1 cellular context compared by ENCODE assay signal in genomic region chr3:152268501-152269422, GRCh38.
TF ChIP-seq lines count a peak whose summit lies in the region.

Gene MBNL1 (plus strand): TSS chr3:152268929. CDS start chr3:152300194, 31,265 bp downstream.

TF ChIP-seq in HepG2, 621 proteins besides CTCF, POLR2A, EP300 and RAD21 (continued from another document and continues in another):
- TF ChIP-seq ZNF510 (CRISPR knock-in tag; IDR thresholded peaks at IDR 0.05; ENCODE audit: low read depth) (no peak), CENPT (CRISPR knock-in tag; IDR thresholded peaks at IDR 0.05; ENCODE audit: low read depth) (no peak; the same call in 1 of the 2 replicates), NFE2L2 (IDR thresholded peaks at IDR 0.05; ENCODE audit: low read length) (no peak), GTF2F1 (IDR thresholded peaks at IDR 0.05; ENCODE audit: low read length) (0 out of 2 replicates have a peak, but pooled peaks have one; percentile 58), TAF1 (CRISPR knock-in tag; IDR thresholded peaks at IDR 0.05) (peak; percentile 70), TBX2 (CRISPR knock-in tag; IDR thresholded peaks at IDR 0.05; ENCODE audit: borderline replicate concordance) (peak; percentile 39; the same call in 1 of the 2 replicates), HMGXB3 (CRISPR knock-in tag; IDR thresholded peaks at IDR 0.05; ENCODE audit: borderline replicate concordance) (no peak), AKNA (CRISPR knock-in tag; IDR thresholded peaks at IDR 0.05; ENCODE audit: borderline replicate concordance) (peak; percentile 79; the same call in 1 of the 2 replicates), TSC22D2 (CRISPR knock-in tag; IDR thresholded peaks at IDR 0.05; ENCODE audit: borderline replicate concordance) (no peak), RELA (CRISPR knock-in tag; IDR thresholded peaks at IDR 0.05) (no peak), ZSCAN12 (CRISPR knock-in tag; IDR thresholded peaks at IDR 0.05) (peak; percentile 81; the same call in 1 of the 2 replicates), GABPA (IDR thresholded peaks at IDR 0.05; ENCODE audit: low read depth, low read length) (0 out of 2 replicates have a peak, but pooled peaks have one; percentile 6), GABPA (CRISPR knock-in tag; IDR thresholded peaks at IDR 0.05; ENCODE audit: low read depth) (peak; percentile 57; the same call in 1 of the 2 replicates), ZNF30 (CRISPR knock-in tag; IDR thresholded peaks at IDR 0.05) (no peak), MED8 (CRISPR knock-in tag; IDR thresholded peaks at IDR 0.05; ENCODE audit: insufficient replicate concordance) (peak; percentile 64), NFKBIZ (CRISPR knock-in tag; IDR thresholded peaks at IDR 0.05) (0 out of 2 replicates have a peak, but pooled peaks have one; percentile 12), ZNF776 (CRISPR knock-in tag; IDR thresholded peaks at IDR 0.05) (peak; percentile 36; the same call in 1 of the 2 replicates), NR2F1 (CRISPR knock-in tag; IDR thresholded peaks at IDR 0.05) (no peak), SRSF4 (IDR thresholded peaks at IDR 0.05; ENCODE audit: low read depth, low read length, poor library complexity, severe bottlenecking) (no peak), ZNF780A (CRISPR knock-in tag; IDR thresholded peaks at IDR 0.05) (no peak), PAWR (CRISPR knock-in tag; IDR thresholded peaks at IDR 0.05; ENCODE audit: borderline replicate concordance) (no peak), ARNTL (CRISPR knock-in tag; IDR thresholded peaks at IDR 0.05) (0 out of 2 replicates have a peak, but pooled peaks have one; percentile 20), THYN1 (CRISPR knock-in tag; IDR thresholded peaks at IDR 0.05; ENCODE audit: borderline replicate concordance, low read depth) (no peak), SAFB2 (CRISPR knock-in tag; IDR thresholded peaks at IDR 0.05; ENCODE audit: borderline replicate concordance, low read depth) (no peak), ZNF441 (CRISPR knock-in tag; IDR thresholded peaks at IDR 0.05; ENCODE audit: borderline replicate concordance) (no peak; the same call in 1 of the 2 replicates), DR1 (CRISPR knock-in tag; IDR thresholded peaks at IDR 0.05) (peak; percentile 54; the same call in 1 of the 2 replicates), CREM (IDR thresholded peaks at IDR 0.05) (no peak), CREM (CRISPR knock-in tag; IDR thresholded peaks at IDR 0.05) (no peak), NONO (IDR thresholded peaks at IDR 0.05) (no peak), NONO (CRISPR knock-in tag; conservative IDR thresholded peaks at IDR 0.05) (no peak; the same call in 1 of the 2 replicates), SYNCRIP (IDR thresholded peaks at IDR 0.05; ENCODE audit: insufficient read depth, low read depth, low read length) (no peak), SMARCE1 (IDR thresholded peaks at IDR 0.05; ENCODE audit: borderline replicate concordance) (no peak), ZNF678 (CRISPR knock-in tag; IDR thresholded peaks at IDR 0.05) (0 out of 2 replicates have a peak, but pooled peaks have one; percentile 53), NFIB (CRISPR knock-in tag; IDR thresholded peaks at IDR 0.05; ENCODE audit: borderline replicate concordance) (no peak), FOXA1 (IDR thresholded peaks at IDR 0.05) (no peak), FOXA1 (CRISPR knock-in tag; IDR thresholded peaks at IDR 0.05) (peak; percentile 20; the same call in 1 of the 2 replicates), ZBTB20 (CRISPR knock-in tag; IDR thresholded peaks at IDR 0.05; ENCODE audit: borderline replicate concordance, low read depth) (peak; percentile 56; the same call in 1 of the 2 replicates), CBX2 (IDR thresholded peaks at IDR 0.05; ENCODE audit: low read depth, low read length) (no peak), CBX2 (CRISPR knock-in tag; IDR thresholded peaks at IDR 0.05; ENCODE audit: low read depth) (no peak; the same call in 1 of the 2 replicates), ZNF317 (CRISPR knock-in tag; IDR thresholded peaks at IDR 0.05) (peak; percentile 84), HCFC1 (IDR thresholded peaks at IDR 0.05; ENCODE audit: low read depth, low read length) (no peak), DRAP1 (CRISPR knock-in tag; IDR thresholded peaks at IDR 0.05) (peak; percentile 72), JUNB (CRISPR knock-in tag; IDR thresholded peaks at IDR 0.05; ENCODE audit: borderline replicate concordance) (no peak), MEF2D (CRISPR knock-in tag; IDR thresholded peaks at IDR 0.05) (peak; percentile 54; the same call in 1 of the 2 replicates), TIGD3 (CRISPR knock-in tag; IDR thresholded peaks at IDR 0.05; ENCODE audit: borderline replicate concordance) (peak; percentile 71; the same call in 1 of the 2 replicates), ZNF724P (CRISPR knock-in tag; IDR thresholded peaks at IDR 0.05; ENCODE audit: borderline replicate concordance) (no peak)
- TF ChIP-seq, protein P1, sequence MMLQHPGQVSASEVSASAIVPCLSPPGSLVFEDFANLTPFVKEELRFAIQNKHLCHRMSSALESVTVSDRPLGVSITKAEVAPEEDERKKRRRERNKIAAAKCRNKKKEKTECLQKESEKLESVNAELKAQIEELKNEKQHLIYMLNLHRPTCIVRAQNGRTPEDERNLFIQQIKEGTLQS (CRISPR knock-in tag; IDR thresholded peaks at IDR 0.05): 0 out of 2 replicates have a peak, but pooled peaks have one; percentile 17
- TF ChIP-seq, protein P2, sequence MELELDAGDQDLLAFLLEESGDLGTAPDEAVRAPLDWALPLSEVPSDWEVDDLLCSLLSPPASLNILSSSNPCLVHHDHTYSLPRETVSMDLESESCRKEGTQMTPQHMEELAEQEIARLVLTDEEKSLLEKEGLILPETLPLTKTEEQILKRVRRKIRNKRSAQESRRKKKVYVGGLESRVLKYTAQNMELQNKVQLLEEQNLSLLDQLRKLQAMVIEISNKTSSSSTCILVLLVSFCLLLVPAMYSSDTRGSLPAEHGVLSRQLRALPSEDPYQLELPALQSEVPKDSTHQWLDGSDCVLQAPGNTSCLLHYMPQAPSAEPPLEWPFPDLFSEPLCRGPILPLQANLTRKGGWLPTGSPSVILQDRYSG (CRISPR knock-in tag; IDR thresholded peaks at IDR 0.05): no peak; the same call in 1 of the 2 replicates
- TF ChIP-seq, protein P3, sequence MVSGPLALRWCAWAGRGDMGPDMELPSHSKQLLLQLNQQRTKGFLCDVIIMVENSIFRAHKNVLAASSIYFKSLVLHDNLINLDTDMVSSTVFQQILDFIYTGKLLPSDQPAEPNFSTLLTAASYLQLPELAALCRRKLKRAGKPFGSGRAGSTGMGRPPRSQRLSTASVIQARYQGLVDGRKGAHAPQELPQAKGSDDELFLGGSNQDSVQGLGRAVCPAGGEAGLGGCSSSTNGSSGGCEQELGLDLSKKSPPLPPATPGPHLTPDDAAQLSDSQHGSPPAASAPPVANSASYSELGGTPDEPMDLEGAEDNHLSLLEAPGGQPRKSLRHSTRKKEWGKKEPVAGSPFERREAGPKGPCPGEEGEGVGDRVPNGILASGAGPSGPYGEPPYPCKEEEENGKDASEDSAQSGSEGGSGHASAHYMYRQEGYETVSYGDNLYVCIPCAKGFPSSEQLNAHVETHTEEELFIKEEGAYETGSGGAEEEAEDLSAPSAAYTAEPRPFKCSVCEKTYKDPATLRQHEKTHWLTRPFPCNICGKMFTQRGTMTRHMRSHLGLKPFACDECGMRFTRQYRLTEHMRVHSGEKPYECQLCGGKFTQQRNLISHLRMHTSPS (CRISPR knock-in tag; IDR thresholded peaks at IDR 0.05; ENCODE audit: low read depth): peak; percentile 63; the same call in 1 of the 2 replicates
- TF ChIP-seq, protein P4, sequence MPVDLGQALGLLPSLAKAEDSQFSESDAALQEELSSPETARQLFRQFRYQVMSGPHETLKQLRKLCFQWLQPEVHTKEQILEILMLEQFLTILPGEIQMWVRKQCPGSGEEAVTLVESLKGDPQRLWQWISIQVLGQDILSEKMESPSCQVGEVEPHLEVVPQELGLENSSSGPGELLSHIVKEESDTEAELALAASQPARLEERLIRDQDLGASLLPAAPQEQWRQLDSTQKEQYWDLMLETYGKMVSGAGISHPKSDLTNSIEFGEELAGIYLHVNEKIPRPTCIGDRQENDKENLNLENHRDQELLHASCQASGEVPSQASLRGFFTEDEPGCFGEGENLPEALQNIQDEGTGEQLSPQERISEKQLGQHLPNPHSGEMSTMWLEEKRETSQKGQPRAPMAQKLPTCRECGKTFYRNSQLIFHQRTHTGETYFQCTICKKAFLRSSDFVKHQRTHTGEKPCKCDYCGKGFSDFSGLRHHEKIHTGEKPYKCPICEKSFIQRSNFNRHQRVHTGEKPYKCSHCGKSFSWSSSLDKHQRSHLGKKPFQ (CRISPR knock-in tag; IDR thresholded peaks at IDR 0.05; ENCODE audit: insufficient replicate concordance): peak; percentile 32
- TF ChIP-seq, protein P5, sequence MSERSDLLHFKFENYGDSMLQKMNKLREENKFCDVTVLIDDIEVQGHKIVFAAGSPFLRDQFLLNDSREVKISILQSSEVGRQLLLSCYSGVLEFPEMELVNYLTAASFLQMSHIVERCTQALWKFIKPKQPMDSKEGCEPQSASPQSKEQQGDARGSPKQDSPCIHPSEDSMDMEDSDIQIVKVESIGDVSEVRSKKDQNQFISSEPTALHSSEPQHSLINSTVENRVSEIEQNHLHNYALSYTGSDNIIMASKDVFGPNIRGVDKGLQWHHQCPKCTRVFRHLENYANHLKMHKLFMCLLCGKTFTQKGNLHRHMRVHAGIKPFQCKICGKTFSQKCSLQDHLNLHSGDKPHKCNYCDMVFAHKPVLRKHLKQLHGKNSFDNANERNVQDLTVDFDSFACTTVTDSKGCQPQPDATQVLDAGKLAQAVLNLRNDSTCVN (CRISPR knock-in tag; IDR thresholded peaks at IDR 0.05; ENCODE audit: borderline replicate concordance): peak; percentile 23; the same call in 1 of the 2 replicates
